In the genomic region with DNA sequence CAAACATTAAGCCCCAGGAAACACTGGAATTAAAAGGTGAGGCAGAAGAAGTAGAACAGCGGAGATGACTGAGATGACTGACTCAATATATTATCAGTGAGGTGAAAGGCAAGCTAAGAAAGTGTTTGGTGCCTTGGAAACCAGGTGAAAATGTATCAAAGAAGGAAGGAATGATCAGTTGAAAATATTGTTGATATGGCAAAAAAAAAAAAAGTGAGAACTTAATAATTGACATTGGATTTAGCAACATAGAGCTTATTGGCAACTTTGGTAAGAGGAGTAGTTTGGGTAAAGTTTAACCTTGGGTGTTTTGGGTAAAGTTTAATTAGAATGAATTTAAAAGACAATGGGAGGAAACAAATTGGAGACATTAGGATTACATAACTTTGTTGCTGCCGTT, we compare ENCODE assay signal across 31 cellular contexts.
"Had no signal": no experiment of that assay in that cellular context is flagged by ENCODE, and none has a peak within 500 bp of the region (broad histone marks: within the 10 kb centered on the region; RNA-seq: fewer than 3 reads in every experiment).

No MANE protein-coding gene starts in this region.

- ATAC-seq: natural killer cell; psoas muscle; right cardiac atrium; sciatic nerve; stimulated activated memory B cell treated with anti-CD40 and anti-IgM and Interleukin-4, amounts not matched to agents 10 μg/mL and 1 μg/mL and 100 μg/mL, for 72 hours; stimulated activated naive CD8-positive, alpha-beta T cell treated with anti-CD3 and anti-CD28 coated beads, Interleukin-15, amount 100 ng/mL, for 72 hours; stimulated activated naive CD8-positive, alpha-beta T cell treated with anti-CD3 and anti-CD28 coated beads, Interleukin-15, Interleukin-2, amounts not matched to agents 100 U/mL and 50 U/mL, for 24 hours; upper lobe of right lung had no signal

- H3K4me3 Mint-ChIP-seq: natural killer cell; nephron; neural progenitor cell; stimulated activated memory B cell treated with anti-CD40 and anti-IgM and Interleukin-4, amounts not matched to agents 10 μg/mL and 1 μg/mL and 100 μg/mL, for 72 hours; stimulated activated naive CD8-positive, alpha-beta T cell treated with anti-CD3 and anti-CD28 coated beads, Interleukin-15, amount 100 ng/mL, for 72 hours; type B pancreatic cell had no signal

- H3K27ac ChIP-seq: neural progenitor cell, ovary, parathyroid adenoma, psoas muscle, skin epidermis, spleen, suprapubic skin, testis, tibial artery, transverse colon, upper lobe of right lung, uterus had no signal

- H3K4me3 ChIP-seq: neural progenitor cell, ovary, psoas muscle, skin epidermis, smooth muscle cell, spleen, suprapubic skin, testis, tibial artery, transverse colon, upper lobe of right lung, uterus had no signal

- DNase-seq: natural killer cell; occipital lobe; ovary; posterior cingulate gyrus; psoas muscle; right cardiac atrium; spleen; stimulated activated CD4-positive, alpha-beta T cell treated with anti-CD3 and anti-CD28 coated beads, Interleukin-12 subunit alpha, Interleukin-12 subunit beta, amount 100 ng/mL, for 4 hours; stimulated activated CD4-positive, alpha-beta T cell treated with anti-CD3 and anti-CD28 coated beads, Interleukin-1b, Interleukin-23, amount 100 ng/mL, for 48 hours; stimulated activated CD4-positive, alpha-beta T cell treated with anti-CD3 and anti-CD28 coated beads, Interleukin-4, amount 100 ng/mL, for 1 hour; stimulated activated CD4-positive, alpha-beta T cell treated with anti-CD3 and anti-CD28 coated beads, Interleukin-4, amount 100 ng/mL, for 4 hours; stimulated activated CD8-positive, alpha-beta memory T cell treated with anti-CD3 and anti-CD28 coated beads, Interleukin-4, amount 100 ng/mL, for 48 hours; stimulated activated naive CD4-positive, alpha-beta T cell; stimulated activated naive CD8-positive, alpha-beta T cell treated with anti-CD3 and anti-CD28 coated beads, Interleukin-15, amount 100 ng/mL, for 72 hours; stimulated activated naive CD8-positive, alpha-beta T cell treated with anti-CD3 and anti-CD28 coated beads, Interleukin-15, Interleukin-2, amounts not matched to agents 100 U/mL and 50 U/mL, for 24 hours; substantia nigra; testis; tibial artery; transverse colon; upper lobe of right lung; uterus had no signal

- H3K4me1 Mint-ChIP-seq: natural killer cell; neural progenitor cell; stimulated activated memory B cell treated with anti-CD40 and anti-IgM and Interleukin-4, amounts not matched to agents 10 μg/mL and 1 μg/mL and 100 μg/mL, for 72 hours; stimulated activated naive CD8-positive, alpha-beta T cell treated with anti-CD3 and anti-CD28 coated beads, Interleukin-15, amount 100 ng/mL, for 72 hours had no signal

- H3K9ac ChIP-seq: neural progenitor cell, parathyroid adenoma had no signal

- H3K4me1 ChIP-seq: neural progenitor cell, parathyroid adenoma, psoas muscle, spleen, suprapubic skin, testis, tibial artery, transverse colon, upper lobe of right lung, uterus had no signal

- H3K9me3 ChIP-seq: ovary, psoas muscle, spleen, suprapubic skin, testis, tibial artery, transverse colon, upper lobe of right lung, uterus had no signal

- H3K27ac Mint-ChIP-seq: natural killer cell; nephron; neural progenitor cell; stimulated activated memory B cell treated with anti-CD40 and anti-IgM and Interleukin-4, amounts not matched to agents 10 μg/mL and 1 μg/mL and 100 μg/mL, for 72 hours; stimulated activated naive CD8-positive, alpha-beta T cell treated with anti-CD3 and anti-CD28 coated beads, Interleukin-15, amount 100 ng/mL, for 72 hours; type B pancreatic cell had no signal

- H3K27me3 Mint-ChIP-seq: progenitor cell of endocrine pancreas; stimulated activated naive CD8-positive, alpha-beta T cell treated with anti-CD3 and anti-CD28 coated beads, Interleukin-15, amount 100 ng/mL, for 72 hours had no signal

- H3K4me2 ChIP-seq: neural progenitor cell, smooth muscle cell had no signal

- H3K79me2 ChIP-seq: parathyroid adenoma had no signal

- H3K27me3 ChIP-seq: neural progenitor cell, ovary, spleen, suprapubic skin, testis, tibial artery, transverse colon, uterus had no signal

- H3K36me3 Mint-ChIP-seq: natural killer cell; neural progenitor cell; stimulated activated memory B cell treated with anti-CD40 and anti-IgM and Interleukin-4, amounts not matched to agents 10 μg/mL and 1 μg/mL and 100 μg/mL, for 72 hours; type B pancreatic cell had no signal

- H3K9me3 Mint-ChIP-seq: nephron; stimulated activated memory B cell treated with anti-CD40 and anti-IgM and Interleukin-4, amounts not matched to agents 10 μg/mL and 1 μg/mL and 100 μg/mL, for 72 hours; stimulated activated naive CD8-positive, alpha-beta T cell treated with anti-CD3 and anti-CD28 coated beads, Interleukin-15, amount 100 ng/mL, for 72 hours; type B pancreatic cell had no signal

- H2AFZ ChIP-seq: neural progenitor cell, parathyroid adenoma had no signal

- H3K36me3 ChIP-seq: neural progenitor cell, ovary, spleen, suprapubic skin, tibial artery, transverse colon, upper lobe of right lung, uterus had no signal
